ENCODE assay signal across 1 cellular context in the genomic region with DNA sequence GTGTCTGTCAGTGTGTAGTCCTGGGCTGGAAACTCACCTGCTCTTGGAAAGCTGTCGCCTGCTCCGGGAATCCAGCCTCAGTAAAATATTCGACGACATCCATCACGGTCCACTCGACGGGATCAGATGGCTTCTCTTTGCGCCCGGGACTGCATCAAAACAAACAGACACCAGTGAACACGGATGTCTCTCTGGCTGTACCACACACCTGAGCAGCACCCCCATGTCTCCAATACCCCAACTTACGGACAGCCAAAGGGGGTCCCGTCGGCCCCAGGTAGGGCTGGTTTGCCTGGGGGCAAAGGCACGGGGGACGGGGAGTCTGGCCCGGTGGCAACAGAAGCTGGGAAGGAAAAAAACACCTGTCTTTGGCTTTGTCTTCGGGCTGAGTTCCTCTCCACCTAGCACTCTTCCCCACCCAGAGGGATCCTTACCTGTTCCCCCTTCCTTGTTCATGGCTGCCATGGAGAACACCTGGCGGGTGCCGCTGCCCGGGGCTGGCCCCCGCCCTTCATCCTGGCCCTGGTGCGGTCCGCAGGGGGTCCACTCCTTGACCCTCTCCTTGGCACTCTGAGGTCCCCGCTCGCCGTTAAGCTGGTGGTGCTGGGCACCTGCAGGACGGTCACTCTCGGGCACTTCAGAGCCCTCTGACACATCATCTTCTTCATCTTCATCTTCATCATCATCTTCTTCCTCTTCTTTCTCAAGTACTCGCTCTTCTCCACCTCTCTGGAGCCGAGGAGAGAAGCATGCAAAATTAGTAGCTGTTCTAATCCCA.
TF ChIP-seq lines count a peak whose summit lies in the region.

No MANE protein-coding gene starts in this region.

TF ChIP-seq in WTC11, 78 proteins besides CTCF, POLR2A, EP300 and RAD21 (continued from another document):
- TF ChIP-seq, protein P1, sequence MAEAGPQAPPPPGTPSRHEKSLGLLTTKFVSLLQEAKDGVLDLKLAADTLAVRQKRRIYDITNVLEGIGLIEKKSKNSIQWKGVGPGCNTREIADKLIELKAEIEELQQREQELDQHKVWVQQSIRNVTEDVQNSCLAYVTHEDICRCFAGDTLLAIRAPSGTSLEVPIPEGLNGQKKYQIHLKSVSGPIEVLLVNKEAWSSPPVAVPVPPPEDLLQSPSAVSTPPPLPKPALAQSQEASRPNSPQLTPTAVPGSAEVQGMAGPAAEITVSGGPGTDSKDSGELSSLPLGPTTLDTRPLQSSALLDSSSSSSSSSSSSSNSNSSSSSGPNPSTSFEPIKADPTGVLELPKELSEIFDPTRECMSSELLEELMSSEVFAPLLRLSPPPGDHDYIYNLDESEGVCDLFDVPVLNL (CRISPR knock-in tag; IDR thresholded peaks at IDR 0.05; ENCODE audit: borderline replicate concordance, low read depth), result no peak
- TF ChIP-seq GABPB1 (CRISPR knock-in tag; IDR thresholded peaks at IDR 0.05) (no peak), ZNF416 (CRISPR knock-in tag; IDR thresholded peaks at IDR 0.05) (no peak), NFATC4 (CRISPR knock-in tag; IDR thresholded peaks at IDR 0.05) (no peak), ZNF671 (CRISPR knock-in tag; IDR thresholded peaks at IDR 0.05) (no peak), ZNF281 (CRISPR knock-in tag; IDR thresholded peaks at IDR 0.05) (no peak), NR2C2 (CRISPR knock-in tag; IDR thresholded peaks at IDR 0.05) (no peak)
